8 cellular contexts compared by ENCODE assay signal in the genomic region with DNA sequence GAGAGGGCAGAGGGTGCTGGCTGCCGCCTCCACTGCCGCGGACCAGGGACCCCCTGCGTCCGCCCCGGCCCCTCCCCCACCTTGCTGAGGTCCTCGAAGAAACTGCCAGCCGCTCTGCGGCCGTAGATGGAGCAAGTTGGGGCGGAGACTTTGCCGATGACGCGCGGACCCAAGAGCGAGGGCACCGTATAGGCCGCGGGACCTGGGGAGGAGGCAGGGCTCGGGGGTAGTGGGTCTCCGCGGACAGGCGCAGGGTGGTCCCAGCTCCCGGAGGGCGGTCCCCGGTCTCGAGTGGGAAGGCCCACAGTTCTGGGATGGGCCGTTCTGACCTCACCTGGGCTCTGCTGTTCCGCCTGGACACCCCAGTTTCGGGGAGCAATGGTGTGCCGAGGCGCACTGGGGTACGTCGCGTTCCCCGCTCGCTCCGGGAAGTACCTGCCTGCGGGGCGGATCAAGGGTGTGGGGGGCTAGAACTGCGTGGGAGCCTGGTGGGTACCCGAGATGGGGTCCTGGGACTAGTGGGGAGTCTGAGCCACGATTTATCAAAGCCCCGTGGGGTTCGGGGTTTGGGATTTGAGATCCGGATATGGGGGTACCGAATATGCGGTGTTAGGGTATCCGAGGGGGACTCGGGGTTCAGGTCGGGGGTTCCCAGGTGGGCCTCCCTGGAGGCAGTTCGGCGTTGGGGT. TPM values are rescaled to one million over a fixed set of nuclear protein-coding genes. Genes with fewer than 3 reads are reported as not detected.
DNase-seq lines count a peak whose midpoint lies in the region; TF ChIP-seq lines count a peak whose summit lies in the region.

No MANE protein-coding gene starts in this region.

- H3K27me3 ChIP-seq in MG63: no peaks in the 10 kb centered on the region
- H3K27me3 ChIP-seq in liver (ENCODE audit: control insufficient read depth in 4 of 4, insufficient read depth in 4 of 4, low read length in 3 of 4): no peaks in the 10 kb centered on the region

- DNase-seq in GM10266 (ENCODE audit: extremely low spot score) (peak; percentile 86), MG63 (peak; percentile 86), cerebellar cortex (ENCODE audit: low spot score) (peak; percentile 29), OCI-M2 (lab: John Stamatoyannopoulos, UW; ENCODE audit: unreplicated experiment) (no peak), H4 (ENCODE audit: low spot score) (no peak)
- peak; percentile 66 for DNase-seq in activated CD4-positive, CD25-positive, alpha-beta regulatory T cell treated with anti-CD3 and anti-CD28 coated beads, Interleukin-2, amount 50 U/mL, for 16 hours (ENCODE audit: low read depth, low spot score)
- peak; percentile 80 to 85 for DNase-seq in stimulated activated CD4-positive, alpha-beta T cell treated with anti-CD3 and anti-CD28 coated beads, Interleukin-4, amount 100 ng/mL, for 48 hours (ENCODE audit: low read depth in 2 of 2)

- H3K36me3 ChIP-seq in MG63 (no peaks in the 10 kb centered on the region; the same call in none of the 2 replicates), liver (ENCODE audit: control insufficient read depth in 4 of 4, insufficient read depth in 3 of 4, low read depth in 1 of 4, low read length in 3 of 4) (no peaks in the 10 kb centered on the region)

- H3K4me3 ChIP-seq in MG63 (peak overlapping the region; percentile 59), liver (ENCODE audit: low read depth in 1 of 3, low read length in 3 of 3) (peak overlapping the region; percentile 62 to 93 (median 90))

- 1% methylated on average over 53 of the region's 53 CpGs for WGBS in liver

- TF ChIP-seq RAD21 in liver (IDR thresholded peaks at IDR 0.05): no peak

- peak overlapping the region; percentile 92 to 98 for H3K27ac ChIP-seq in liver (ENCODE audit: low read depth in 1 of 2, low read length in 2 of 2)

- peak overlapping the region; percentile 47 to 71 for H3K9ac ChIP-seq in liver (ENCODE audit: low read depth in 1 of 2, low read length in 2 of 2)

- H3K9me3 ChIP-seq in MG63 (no peaks in the 10 kb centered on the region), liver (ENCODE audit: control insufficient read depth in 4 of 4, low read length in 3 of 4) (no peaks in the 10 kb centered on the region)

- TF ChIP-seq CTCF in GM10266 (IDR thresholded peaks at IDR 0.05; ENCODE audit: control insufficient read depth, insufficient read depth, low read depth, missing control alignments) (no peak), liver (IDR thresholded peaks at IDR 0.05; ENCODE audit: low read depth, low read length, missing input control) (no peak)

- H3K4me1 ChIP-seq in liver (ENCODE audit: control insufficient read depth in 4 of 4, insufficient read depth in 4 of 4, low read length in 3 of 4): peaks cover 4 to 41% (median 23%) of the 10 kb centered on the region in 4 donors

TF ChIP-seq in liver, 16 proteins besides CTCF, POLR2A, EP300 and RAD21:
- TF ChIP-seq TAF1 (conservative IDR thresholded peaks at IDR 0.05): peak; percentile 65
- TF ChIP-seq FOXA1 (IDR thresholded peaks at IDR 0.05): no peak
- TF ChIP-seq NR2F2 (IDR thresholded peaks at IDR 0.05): no peak
- peak in 1 of 2 donors; percentile 13 for TF ChIP-seq JUND (IDR thresholded peaks at IDR 0.05)
- no peak for TF ChIP-seq GABPA (IDR thresholded peaks at IDR 0.05 in 1 of 2, conservative IDR thresholded peaks at IDR 0.05 in 1 of 2)
- peak in 1 of 2 donors; percentile 10 for TF ChIP-seq HNF4A (conservative IDR thresholded peaks at IDR 0.05)
- TF ChIP-seq EGR1 (IDR thresholded peaks at IDR 0.05; ENCODE audit: low read depth in 2 of 2): peak in 1 of 2 donors; percentile 7
- TF ChIP-seq, protein P1, sequence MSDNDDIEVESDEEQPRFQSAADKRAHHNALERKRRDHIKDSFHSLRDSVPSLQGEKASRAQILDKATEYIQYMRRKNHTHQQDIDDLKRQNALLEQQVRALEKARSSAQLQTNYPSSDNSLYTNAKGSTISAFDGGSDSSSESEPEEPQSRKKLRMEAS (IDR thresholded peaks at IDR 0.05): no peak
- no peak for TF ChIP-seq SP1 (IDR thresholded peaks at IDR 0.05)
- no peak for TF ChIP-seq FOXA2 (IDR thresholded peaks at IDR 0.05)
- TF ChIP-seq, protein P2, sequence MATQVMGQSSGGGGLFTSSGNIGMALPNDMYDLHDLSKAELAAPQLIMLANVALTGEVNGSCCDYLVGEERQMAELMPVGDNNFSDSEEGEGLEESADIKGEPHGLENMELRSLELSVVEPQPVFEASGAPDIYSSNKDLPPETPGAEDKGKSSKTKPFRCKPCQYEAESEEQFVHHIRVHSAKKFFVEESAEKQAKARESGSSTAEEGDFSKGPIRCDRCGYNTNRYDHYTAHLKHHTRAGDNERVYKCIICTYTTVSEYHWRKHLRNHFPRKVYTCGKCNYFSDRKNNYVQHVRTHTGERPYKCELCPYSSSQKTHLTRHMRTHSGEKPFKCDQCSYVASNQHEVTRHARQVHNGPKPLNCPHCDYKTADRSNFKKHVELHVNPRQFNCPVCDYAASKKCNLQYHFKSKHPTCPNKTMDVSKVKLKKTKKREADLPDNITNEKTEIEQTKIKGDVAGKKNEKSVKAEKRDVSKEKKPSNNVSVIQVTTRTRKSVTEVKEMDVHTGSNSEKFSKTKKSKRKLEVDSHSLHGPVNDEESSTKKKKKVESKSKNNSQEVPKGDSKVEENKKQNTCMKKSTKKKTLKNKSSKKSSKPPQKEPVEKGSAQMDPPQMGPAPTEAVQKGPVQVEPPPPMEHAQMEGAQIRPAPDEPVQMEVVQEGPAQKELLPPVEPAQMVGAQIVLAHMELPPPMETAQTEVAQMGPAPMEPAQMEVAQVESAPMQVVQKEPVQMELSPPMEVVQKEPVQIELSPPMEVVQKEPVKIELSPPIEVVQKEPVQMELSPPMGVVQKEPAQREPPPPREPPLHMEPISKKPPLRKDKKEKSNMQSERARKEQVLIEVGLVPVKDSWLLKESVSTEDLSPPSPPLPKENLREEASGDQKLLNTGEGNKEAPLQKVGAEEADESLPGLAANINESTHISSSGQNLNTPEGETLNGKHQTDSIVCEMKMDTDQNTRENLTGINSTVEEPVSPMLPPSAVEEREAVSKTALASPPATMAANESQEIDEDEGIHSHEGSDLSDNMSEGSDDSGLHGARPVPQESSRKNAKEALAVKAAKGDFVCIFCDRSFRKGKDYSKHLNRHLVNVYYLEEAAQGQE (IDR thresholded peaks at IDR 0.05): peak; percentile 70
- TF ChIP-seq, protein P3, sequence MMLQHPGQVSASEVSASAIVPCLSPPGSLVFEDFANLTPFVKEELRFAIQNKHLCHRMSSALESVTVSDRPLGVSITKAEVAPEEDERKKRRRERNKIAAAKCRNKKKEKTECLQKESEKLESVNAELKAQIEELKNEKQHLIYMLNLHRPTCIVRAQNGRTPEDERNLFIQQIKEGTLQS (IDR thresholded peaks at IDR 0.05): no peak
- TF ChIP-seq, protein P4, sequence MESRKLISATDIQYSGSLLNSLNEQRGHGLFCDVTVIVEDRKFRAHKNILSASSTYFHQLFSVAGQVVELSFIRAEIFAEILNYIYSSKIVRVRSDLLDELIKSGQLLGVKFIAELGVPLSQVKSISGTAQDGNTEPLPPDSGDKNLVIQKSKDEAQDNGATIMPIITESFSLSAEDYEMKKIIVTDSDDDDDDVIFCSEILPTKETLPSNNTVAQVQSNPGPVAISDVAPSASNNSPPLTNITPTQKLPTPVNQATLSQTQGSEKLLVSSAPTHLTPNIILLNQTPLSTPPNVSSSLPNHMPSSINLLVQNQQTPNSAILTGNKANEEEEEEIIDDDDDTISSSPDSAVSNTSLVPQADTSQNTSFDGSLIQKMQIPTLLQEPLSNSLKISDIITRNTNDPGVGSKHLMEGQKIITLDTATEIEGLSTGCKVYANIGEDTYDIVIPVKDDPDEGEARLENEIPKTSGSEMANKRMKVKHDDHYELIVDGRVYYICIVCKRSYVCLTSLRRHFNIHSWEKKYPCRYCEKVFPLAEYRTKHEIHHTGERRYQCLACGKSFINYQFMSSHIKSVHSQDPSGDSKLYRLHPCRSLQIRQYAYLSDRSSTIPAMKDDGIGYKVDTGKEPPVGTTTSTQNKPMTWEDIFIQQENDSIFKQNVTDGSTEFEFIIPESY (IDR thresholded peaks at IDR 0.05): no peak
- TF ChIP-seq RXRA (IDR thresholded peaks at IDR 0.05): peak in 1 of 2 donors; percentile 5
- peak; percentile 19 for TF ChIP-seq HNF4G (IDR thresholded peaks at IDR 0.05)
- TF ChIP-seq YY1 (IDR thresholded peaks at IDR 0.05): no peak
TF ChIP-seq in liver: peak in this region for 7.

RNA-seq across cellular contexts. Expression of a gene that starts 1.2 kb away (rescaled TPM):
- total RNA-seq in MG63 (2014; rRNA removed; shearing (Covaris generic); ENCODE audit: low replicate concordance): 22.1 and 22.2 TPM in 2 replicates
- 100 to 1,000 TPM in 1 of 2 donors, 10 to 100 TPM in 1; 41.2 to 109 TPM for total RNA-seq in liver
- 10 to 100 TPM; 34.0 to 89.8 TPM for polyA plus RNA-seq in liver
- total RNA-seq in H4 (2014; rRNA removed; shearing (Covaris generic)): 0.39 and 0.68 TPM in 2 replicates

RNA-seq across cellular contexts. Expression of a gene that starts 5.6 kb away (rescaled TPM):
- 1.2 and 3.2 TPM in 2 replicates for total RNA-seq in MG63 (2014; rRNA removed; shearing (Covaris generic); ENCODE audit: low replicate concordance)
- 1 to 10 TPM; 1.4 to 1.7 TPM for total RNA-seq in liver
- 1 to 10 TPM; 1.9 to 2.9 TPM for polyA plus RNA-seq in liver
- total RNA-seq in H4 (2014; rRNA removed; shearing (Covaris generic)): 1.3 and 11.9 TPM in 2 replicates

RNA-seq across cellular contexts. Expression of a gene that starts 14.7 kb away (rescaled TPM):
- not detected in 2 replicates for total RNA-seq in MG63 (2014; rRNA removed; shearing (Covaris generic); ENCODE audit: low replicate concordance)
- under 1 TPM in 1 of 2 donors, not detected in 1; 0.08 TPM for total RNA-seq in liver
- polyA plus RNA-seq in liver: under 1 TPM; 0.08 to 0.16 TPM
- 0.18 and 0.48 TPM in 2 replicates for total RNA-seq in H4 (2014; rRNA removed; shearing (Covaris generic))

RNA-seq across cellular contexts. Expression of a gene that starts 23.0 kb away (rescaled TPM):
- 68.0 and 102 TPM in 2 replicates for total RNA-seq in MG63 (2014; rRNA removed; shearing (Covaris generic); ENCODE audit: low replicate concordance)
- total RNA-seq in liver: 10 to 100 TPM; 15.2 to 30.8 TPM
- 10 to 100 TPM; 12.0 to 12.5 TPM for polyA plus RNA-seq in liver
- total RNA-seq in H4 (2014; rRNA removed; shearing (Covaris generic)): 39.0 and 76.8 TPM in 2 replicates

RNA-seq across cellular contexts. Expression of a gene that starts 23.5 kb away (rescaled TPM):
- total RNA-seq in MG63 (2014; rRNA removed; shearing (Covaris generic); ENCODE audit: low replicate concordance): 23.0 and 30.3 TPM in 2 replicates
- total RNA-seq in liver: 10 to 100 TPM; 24.0 to 27.9 TPM
- polyA plus RNA-seq in liver: 10 to 100 TPM; 16.7 to 35.6 TPM
- 8.6 and 9.4 TPM in 2 replicates for total RNA-seq in H4 (2014; rRNA removed; shearing (Covaris generic))

Comparison
In these comparisons a context has a peak if more than half of its experiments do, and no peak if none do; other contexts are left out.
1. DNase-seq: peak in GM10266 (single experiment), MG63 (single experiment), activated CD4-positive, CD25-positive, alpha-beta regulatory T cell treated with anti-CD3 and anti-CD28 coated beads, Interleukin-2, amount 50 U/mL, for 16 hours (single experiment), cerebellar cortex (single experiment) and stimulated activated CD4-positive, alpha-beta T cell treated with anti-CD3 and anti-CD28 coated beads, Interleukin-4, amount 100 ng/mL, for 48 hours (2 of 2); none in OCI-M2 (single experiment) and H4 (single experiment).
2. RNA of a gene that starts 1.2 kb away (total RNA-seq): 41.2 to 109 TPM in liver and 22.1 to 22.2 TPM in MG63; 0.39 to 0.68 TPM in H4; every median in the first group is over 10 times any median in the second.